20 cellular contexts compared by ENCODE assay signal in genomic region chr10:131024259-131025131, GRCh38.
"Had no signal": no experiment of that assay in that cellular context is flagged by ENCODE, and none has a peak within 500 bp of the region (broad histone marks: within the 10 kb centered on the region; RNA-seq: fewer than 3 reads in every experiment).

No MANE protein-coding gene starts in this region.

- H3K27ac ChIP-seq: gastrocnemius medialis, ovary, right atrium auricular region, tibial artery, upper lobe of left lung, vagina had no signal

- H3K27me3 ChIP-seq: gastrocnemius medialis, ovary, right atrium auricular region, upper lobe of left lung, vagina had no signal

- H3K27ac Mint-ChIP-seq: naive thymus-derived CD8-positive, alpha-beta T cell; stimulated activated effector memory CD8-positive, alpha-beta T cell treated with anti-CD3 and anti-CD28 coated beads, Interleukin-12 subunit alpha, Interleukin-12 subunit beta, amount 100 ng/mL, for 72 hours had no signal

- H3K4me1 ChIP-seq: gastrocnemius medialis, tibial artery, upper lobe of left lung, vagina had no signal

- H3K36me3 ChIP-seq: gastrocnemius medialis, ovary, right atrium auricular region, tibial artery, upper lobe of left lung, vagina had no signal

- ATAC-seq: esophagus mucosa; mucosa of descending colon; naive thymus-derived CD8-positive, alpha-beta T cell; stimulated activated effector memory CD8-positive, alpha-beta T cell treated with anti-CD3 and anti-CD28 coated beads, Interleukin-12 subunit alpha, Interleukin-12 subunit beta, amount 100 ng/mL, for 72 hours; stimulated activated naive CD8-positive, alpha-beta T cell treated with anti-CD3 and anti-CD28 coated beads, Interleukin-15, Interleukin-2, amounts not matched to agents 100 U/mL and 50 U/mL, for 24 hours had no signal

- H3K4me3 Mint-ChIP-seq: naive thymus-derived CD8-positive, alpha-beta T cell; neural crest cell; stimulated activated effector memory CD8-positive, alpha-beta T cell treated with anti-CD3 and anti-CD28 coated beads, Interleukin-12 subunit alpha, Interleukin-12 subunit beta, amount 100 ng/mL, for 72 hours had no signal

- H3K4me3 ChIP-seq: gastrocnemius medialis, mucosa of descending colon, ovary, right atrium auricular region, tibial artery, upper lobe of left lung, vagina had no signal

- H3K9me3 Mint-ChIP-seq: neural crest cell; stimulated activated effector memory CD8-positive, alpha-beta T cell treated with anti-CD3 and anti-CD28 coated beads, Interleukin-12 subunit alpha, Interleukin-12 subunit beta, amount 100 ng/mL, for 72 hours had no signal

- H3K9me3 ChIP-seq: gastrocnemius medialis, mucosa of descending colon, ovary, right atrium auricular region, tibial artery, upper lobe of left lung, vagina had no signal

- DNase-seq: effector memory CD4-positive, alpha-beta T cell; gastrocnemius medialis; glutamatergic neuron; kidney; left cardiac atrium; mammary epithelial cell; mucosa of descending colon; naive thymus-derived CD8-positive, alpha-beta T cell; nucleus accumbens; ovary; small intestine; stimulated activated CD4-positive, alpha-beta T cell treated with anti-CD3 and anti-CD28 coated beads, Interleukin-2, amount 100 ng/mL, for 48 hours; stimulated activated naive CD8-positive, alpha-beta T cell treated with anti-CD3 and anti-CD28 coated beads, Interleukin-15, Interleukin-2, amounts not matched to agents 100 U/mL and 50 U/mL, for 24 hours; upper lobe of left lung had no signal

- H3K4me1 Mint-ChIP-seq: naive thymus-derived CD8-positive, alpha-beta T cell; neural crest cell; stimulated activated effector memory CD8-positive, alpha-beta T cell treated with anti-CD3 and anti-CD28 coated beads, Interleukin-12 subunit alpha, Interleukin-12 subunit beta, amount 100 ng/mL, for 72 hours had no signal
